In genomic region chr5:34026089-34026761, GRCh38 we compare ENCODE assay signal across 16 cellular contexts. TPM values are rescaled to one million over a fixed set of nuclear protein-coding genes. Genes with fewer than 3 reads are reported as not detected.
"Had no signal": no experiment of that assay in that cellular context is flagged by ENCODE, and none has a peak within 500 bp of the region (broad histone marks: within the 10 kb centered on the region; RNA-seq: fewer than 3 reads in every experiment).

No MANE protein-coding gene starts in this region.

- H3K4me3 ChIP-seq: esophagus squamous epithelium, testis had no signal

- H3K4me1 ChIP-seq: esophagus squamous epithelium, testis had no signal

- H3K9me3 Mint-ChIP-seq: activated T-cell treated with anti-CD3 and anti-CD28 coated beads, Interleukin-2, amount 50 U/mL, for 24 hours; nephron progenitor cell; stimulated activated naive CD8-positive, alpha-beta T cell treated with anti-CD3 and anti-CD28 coated beads, Interleukin-15, Interleukin-2, amounts not matched to agents 100 ng/mL and 50 ng/mL, for 24 hours had no signal

- FAIRE-seq: TTC549 had no signal

- H3K36me3 ChIP-seq: brain microvascular endothelial cell had no signal

- H3K27me3 Mint-ChIP-seq: activated naive CD8-positive, alpha-beta T cell; activated T-cell treated with anti-CD3 and anti-CD28 coated beads, Interleukin-2, amount 50 U/mL, for 24 hours; stimulated activated naive CD8-positive, alpha-beta T cell treated with anti-CD3 and anti-CD28 coated beads, Interleukin-15, Interleukin-2, amounts not matched to agents 100 ng/mL and 50 ng/mL, for 24 hours; T-helper 17 cell had no signal

- H3K27me3 ChIP-seq: brain microvascular endothelial cell, esophagus squamous epithelium, testis had no signal

- H3K9me3 ChIP-seq: esophagus squamous epithelium, testis had no signal

- H3K27ac Mint-ChIP-seq: activated naive CD8-positive, alpha-beta T cell; activated T-cell treated with anti-CD3 and anti-CD28 coated beads, Interleukin-2, amount 50 U/mL, for 24 hours; nephron progenitor cell; stimulated activated naive CD8-positive, alpha-beta T cell treated with anti-CD3 and anti-CD28 coated beads, Interleukin-15, Interleukin-2, amounts not matched to agents 100 ng/mL and 50 ng/mL, for 24 hours; T-helper 17 cell had no signal

- DNase-seq: activated CD4-positive, alpha-beta T cell treated with anti-CD3 and anti-CD28 coated beads, Interleukin-2, amount 50 U/mL, for 4 hours; activated effector memory CD4-positive, alpha-beta T cell treated with Interleukin-2 at 50 U/mL for 16 hours; activated T-cell treated with anti-CD3 and anti-CD28 coated beads, Interleukin-2, amount 50 U/mL, for 24 hours; amygdala; brain microvascular endothelial cell; esophagus squamous epithelium; foreskin fibroblast; left cardiac atrium; nephron progenitor cell; stimulated activated CD4-positive, alpha-beta T cell treated with anti-CD3 and anti-CD28 coated beads, Interleukin-2, amount 100 ng/mL, for 48 hours; T-helper 17 cell; testis had no signal

- H3K4me3 Mint-ChIP-seq: activated naive CD8-positive, alpha-beta T cell; activated T-cell treated with anti-CD3 and anti-CD28 coated beads, Interleukin-2, amount 50 U/mL, for 24 hours; nephron progenitor cell; stimulated activated naive CD8-positive, alpha-beta T cell treated with anti-CD3 and anti-CD28 coated beads, Interleukin-15, Interleukin-2, amounts not matched to agents 100 ng/mL and 50 ng/mL, for 24 hours; T-helper 17 cell had no signal

- H3K27ac ChIP-seq: brain microvascular endothelial cell, esophagus squamous epithelium, testis had no signal

- ATAC-seq: left cardiac atrium, T-helper 17 cell had no signal

RNA-seq across cellular contexts. Expression of gene SLC45A2, which starts 41.7 kb away (rescaled TPM):
- total RNA-seq: T-helper 17 cell, ureter had no signal
